In genomic region chr10:30028006-30028441, GRCh38 we compare ENCODE assay signal across 10 cellular contexts. TPM values are rescaled to one million over a fixed set of nuclear protein-coding genes. Genes with fewer than 3 reads are reported as not detected.
DNase-seq lines count a peak whose midpoint lies in the region; ATAC-seq, FAIRE-seq and TF ChIP-seq lines count a peak whose summit lies in the region.
"Had no signal": no experiment of that assay in that cellular context is flagged by ENCODE, and none has a peak within 500 bp of the region (broad histone marks: within the 10 kb centered on the region; RNA-seq: fewer than 3 reads in every experiment).

No MANE protein-coding gene starts in this region.

- H4K20me1 ChIP-seq in BLaER1 = no peaks in the 10 kb centered on the region
- H4K20me1 ChIP-seq in astrocyte (ENCODE audit: insufficient read depth, low read length) = no peaks in the 10 kb centered on the region

- no peak overlapping the region for H3K27ac Mint-ChIP-seq in astrocyte (ENCODE audit: unreplicated experiment)
- H3K27ac Mint-ChIP-seq in memory B cell = no peak overlapping the region
- H3K27ac Mint-ChIP-seq: dendritic cell treated with granulocyte-macrophage colony-stimulating factor and Interleukin-4, amounts not matched to agents 40 ng/mL and 50 ng/mL, for 4 days had no signal

- H3K9me3 Mint-ChIP-seq in astrocyte (ENCODE audit: unreplicated experiment) = no peaks in the 10 kb centered on the region
- H3K9me3 Mint-ChIP-seq in memory B cell = no peaks in the 10 kb centered on the region
- H3K9me3 Mint-ChIP-seq: dendritic cell treated with granulocyte-macrophage colony-stimulating factor and Interleukin-4, amounts not matched to agents 40 ng/mL and 50 ng/mL, for 4 days had no signal

- H3K9me3 ChIP-seq in BLaER1 = no peaks in the 10 kb centered on the region
- no peaks in the 10 kb centered on the region for H3K9me3 ChIP-seq in astrocyte (ENCODE audit: insufficient read depth, low read depth, low read length)
- no peaks in the 10 kb centered on the region for H3K9me3 ChIP-seq in breast epithelium

- H3K4me3 Mint-ChIP-seq in astrocyte (ENCODE audit: unreplicated experiment) (no peak overlapping the region), memory B cell (peak overlapping the region; percentile 84)

- peak; percentile 33 for DNase-seq in Jurkat, Clone E6-1 (ENCODE audit: low read depth, low spot score)
- DNase-seq in astrocyte (ENCODE audit: low read depth) = peak; percentile 62
- DNase-seq in memory B cell (ENCODE audit: low spot score in 2 of 2) = no peak
- no peak for DNase-seq in AG20443 (ENCODE audit: low spot score)
- no peak for DNase-seq in breast epithelium (ENCODE audit: low spot score in 2 of 2)
- DNase-seq in globus pallidus (ENCODE audit: low spot score) = no peak

- H3K27me3 ChIP-seq in BLaER1 (no peaks in the 10 kb centered on the region; the same call in 1 of the 2 replicates), astrocyte (ENCODE audit: insufficient read depth, low read length) (no peaks in the 10 kb centered on the region), breast epithelium (no peaks in the 10 kb centered on the region)

- H3K27ac ChIP-seq in BLaER1 (peak overlapping the region; percentile 85), astrocyte (ENCODE audit: low read depth, low read length) (no peak overlapping the region), breast epithelium (peak overlapping the region in 1 of 2 donors; percentile 44)
- H3K27ac ChIP-seq: SK-N-MC had no signal

- H3K36me3 ChIP-seq in BLaER1 (no peaks in the 10 kb centered on the region), astrocyte (ENCODE audit: insufficient read depth, low read length) (no peaks in the 10 kb centered on the region), breast epithelium (no peaks in the 10 kb centered on the region)

- H3K9ac ChIP-seq in BLaER1 (peak overlapping the region; percentile 64), astrocyte (ENCODE audit: low read length) (no peak overlapping the region)

- peaks cover 82% of the 10 kb centered on the region for H3K4me1 ChIP-seq in BLaER1
- peaks cover 3% of the 10 kb centered on the region for H3K4me1 ChIP-seq in astrocyte (ENCODE audit: insufficient read depth, low read length)
- no peaks in the 10 kb centered on the region for H3K4me1 ChIP-seq in breast epithelium

- TF ChIP-seq CTCF in astrocyte (IDR thresholded peaks at IDR 0.05; ENCODE audit: insufficient read depth, low read depth, low read length) (no peak), breast epithelium (IDR thresholded peaks at IDR 0.05) (no peak)

- peak overlapping the region; percentile 85 for H3K4me2 ChIP-seq in BLaER1
- no peak overlapping the region for H3K4me2 ChIP-seq in astrocyte (ENCODE audit: low read length)

- ATAC-seq in memory B cell (ENCODE audit: low read depth) (no peak), HG03159 (IDR thresholded peaks at IDR 0.05; ENCODE audit: unreplicated experiment) (no peak)

- intact Hi-C loops in breast epithelium (cut with DNase I; ENCODE audit: low total_unique reads) = loop anchor here (2.0 kb wide), 1 partner anchor 73 kb away; no protein-coding TSS in a partner anchor

- no peaks in the 10 kb centered on the region for H3K79me2 ChIP-seq in astrocyte (ENCODE audit: insufficient read depth, low read length)

- no peak for FAIRE-seq in astrocyte (lab: Jason Lieb, UNC)

- H3K36me3 Mint-ChIP-seq in astrocyte (ENCODE audit: low read depth, unreplicated experiment) = peaks cover 45% of the 10 kb centered on the region
- H3K36me3 Mint-ChIP-seq in memory B cell = no peaks in the 10 kb centered on the region

- TF ChIP-seq POLR2A in breast epithelium (IDR thresholded peaks at IDR 0.05) = no peak

- H2AFZ ChIP-seq in astrocyte (ENCODE audit: low read depth, low read length) = no peak overlapping the region

- H3K27me3 Mint-ChIP-seq in astrocyte (ENCODE audit: low read depth, unreplicated experiment) (no peaks in the 10 kb centered on the region), memory B cell (peaks cover 3% of the 10 kb centered on the region)

- peak overlapping the region; percentile 61 for H3K4me3 ChIP-seq in BLaER1
- H3K4me3 ChIP-seq in Jurkat, Clone E6-1 (ENCODE audit: low read length) = peak overlapping the region; percentile 51
- H3K4me3 ChIP-seq in astrocyte (ENCODE audit: insufficient read depth, low read depth, low read length) = no peak overlapping the region
- H3K4me3 ChIP-seq in breast epithelium = no peak overlapping the region
- H3K4me3 ChIP-seq: SK-N-MC had no signal

- no peaks in the 10 kb centered on the region for H3K4me1 Mint-ChIP-seq in astrocyte (ENCODE audit: low read depth, unreplicated experiment)
- peaks cover 16% of the 10 kb centered on the region for H3K4me1 Mint-ChIP-seq in memory B cell

RNA-seq across cellular contexts. Expression of gene JCAD, which starts 31.4 kb away (rescaled TPM):
- polyA plus RNA-seq in Jurkat, Clone E6-1 (2012; ENCODE audit: insufficient read depth, insufficient read length) = 0.49 TPM
- 27.3 and 29.0 TPM in 2 replicates for total RNA-seq in astrocyte
- 10 to 100 TPM; 11.1 to 69.3 (median 16.1) TPM for total RNA-seq in breast epithelium

Comparison
In these comparisons a context has a peak if more than half of its experiments do, and no peak if none do; other contexts are left out.
1. H3K4me3 ChIP-seq: peak in BLaER1 (single experiment) and Jurkat, Clone E6-1 (single experiment); none in astrocyte (single experiment) and breast epithelium (0 of 3).
2. DNase-seq: peak in Jurkat, Clone E6-1 (single experiment) and astrocyte (single experiment); none in memory B cell (0 of 2), AG20443 (single experiment), breast epithelium (0 of 2) and globus pallidus (single experiment).